Comparison of ENCODE assay signal across 7 cellular contexts in the genomic region with DNA sequence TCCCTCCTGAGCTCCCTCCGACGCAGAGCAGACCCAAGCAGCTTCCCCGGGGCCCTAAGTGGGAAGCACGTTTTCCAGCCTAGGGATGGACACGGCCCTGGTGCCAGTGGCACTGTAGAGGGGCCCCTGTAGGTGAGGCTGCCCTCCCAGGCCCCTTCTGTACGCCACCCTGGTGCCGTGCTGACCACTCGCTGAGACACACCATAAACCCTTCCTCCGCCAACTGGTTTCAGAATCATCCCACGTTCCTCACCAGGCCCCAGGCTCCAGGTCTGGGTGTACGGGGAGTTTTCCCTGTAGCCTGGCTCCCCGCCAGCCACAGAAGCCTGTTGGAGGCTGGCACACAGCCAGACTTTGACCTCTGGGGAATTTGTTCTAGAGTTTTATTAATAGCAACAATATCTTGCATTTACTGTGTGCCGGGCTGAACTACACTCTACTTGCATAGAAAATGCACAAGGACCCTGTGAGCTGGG. TPM values are rescaled to one million over a fixed set of nuclear protein-coding genes. Genes with fewer than 3 reads are reported as not detected.
DNase-seq lines count a peak whose midpoint lies in the region; ATAC-seq and TF ChIP-seq lines count a peak whose summit lies in the region.
"Had no signal": no experiment of that assay in that cellular context is flagged by ENCODE, and none has a peak within 500 bp of the region (broad histone marks: within the 10 kb centered on the region; RNA-seq: fewer than 3 reads in every experiment).

No MANE protein-coding gene starts in this region.

- peaks cover 33 to 58% (median 52%) of the 10 kb centered on the region in 4 donors for H3K4me1 ChIP-seq in esophagus muscularis mucosa
- H3K4me1 ChIP-seq in testis = peaks cover 34% of the 10 kb centered on the region

- H3K27me3 Mint-ChIP-seq in T-helper 17 cell = peaks cover 39% of the 10 kb centered on the region

- no peaks in the 10 kb centered on the region for H3K36me3 ChIP-seq in esophagus muscularis mucosa
- H3K36me3 ChIP-seq in testis (ENCODE audit: low read depth, missing control alignments) = no peaks in the 10 kb centered on the region

- H3K4me3 ChIP-seq in esophagus muscularis mucosa (no peak overlapping the region), testis (no peak overlapping the region)

- ATAC-seq in T-helper 17 cell = no peak

- no peak overlapping the region for H3K27ac Mint-ChIP-seq in T-helper 17 cell

- TF ChIP-seq EP300 in esophagus muscularis mucosa (IDR thresholded peaks at IDR 0.05) = no peak

- TF ChIP-seq CTCF in esophagus muscularis mucosa (IDR thresholded peaks at IDR 0.05) (no peak), testis (IDR thresholded peaks at IDR 0.05) (no peak)

- H3K27ac ChIP-seq in esophagus muscularis mucosa (replicated peaks in 1 of 4) = peak overlapping the region; percentile 55 to 74 (median 58)
- H3K27ac ChIP-seq in testis = peak overlapping the region in 1 of 2 donors; percentile 10

- H3K27me3 ChIP-seq in esophagus muscularis mucosa (no peaks in the 10 kb centered on the region), testis (no peaks in the 10 kb centered on the region)

- WGBS in esophagus muscularis mucosa = 55% methylated on average over 4 of the region's 13 CpGs
- WGBS in testis, 2 donors = 44 to 51% methylated on average over 8 to 13 of the region's 13 CpGs

- TF ChIP-seq POLR2A in esophagus muscularis mucosa (IDR thresholded peaks at IDR 0.05; ENCODE audit: low read depth) (no peak), testis (IDR thresholded peaks at IDR 0.05) (no peak)

- DNase-seq in NCI-H226 (peak; percentile 85), esophagus muscularis mucosa (ENCODE audit: extremely low spot score) (no peak), testis (peak; percentile 86), SW 1271 (lab: John Stamatoyannopoulos, UW) (no peak), medulla oblongata (ENCODE audit: extremely low spot score) (no peak), T-helper 17 cell (no peak)
- DNase-seq: cerebellar nuclear complex had no signal

- no peaks in the 10 kb centered on the region for H3K4me1 Mint-ChIP-seq in T-helper 17 cell

- intact Hi-C loops in esophagus muscularis mucosa (cut with DNase I) (no loop called here), testis (cut with DNase I; ENCODE audit: low total_unique reads) (no loop called here)

- H3K9me3 ChIP-seq in esophagus muscularis mucosa (no peaks in the 10 kb centered on the region), testis (no peaks in the 10 kb centered on the region), T-helper 17 cell (ENCODE audit: control insufficient read depth, low read length, poor library complexity, severe bottlenecking) (no peaks in the 10 kb centered on the region)

- H3K4me3 Mint-ChIP-seq in T-helper 17 cell = no peak overlapping the region

- no peaks in the 10 kb centered on the region for H3K36me3 Mint-ChIP-seq in T-helper 17 cell (ENCODE audit: low read depth)

RNA-seq across cellular contexts. Expression of a gene that starts 18.2 kb away (rescaled TPM):
- total RNA-seq in esophagus muscularis mucosa (under 1 TPM in 1 of 4 donors, not detected in 3; 0.32 TPM), testis (1 to 10 TPM; 3.2 to 7.6 TPM), T-helper 17 cell (not detected)
- polyA plus RNA-seq in testis (ENCODE audit: insufficient read depth, low read depth, low replicate concordance) = 11.8 TPM

RNA-seq across cellular contexts. Expression of a gene that starts 26.7 kb away (rescaled TPM):
- 1,000 to 10,000 TPM; 1,125 to 3,077 (median 1,901) TPM for total RNA-seq in esophagus muscularis mucosa
- 1,000 to 10,000 TPM in 1 of 2 donors, 100 to 1,000 TPM in 1; 902 to 1,286 TPM for total RNA-seq in testis
- 1,119 TPM for polyA plus RNA-seq in testis (ENCODE audit: insufficient read depth, low read depth, low replicate concordance)
- 1,000 to 10,000 TPM; 1,657 to 1,708 TPM for total RNA-seq in T-helper 17 cell

RNA-seq across cellular contexts. Expression of a gene that starts 26.9 kb away (rescaled TPM):
- total RNA-seq in esophagus muscularis mucosa (10 to 100 TPM; 23.3 to 28.2 (median 26.7) TPM), testis (10 to 100 TPM; 64.7 to 75.4 TPM), T-helper 17 cell (10 to 100 TPM; 37.5 to 44.7 TPM)
- polyA plus RNA-seq in testis (ENCODE audit: insufficient read depth, low read depth, low replicate concordance) = 111 TPM

RNA-seq across cellular contexts. Expression of a gene that starts 58.1 kb away (rescaled TPM):
- total RNA-seq in esophagus muscularis mucosa (10 to 100 TPM; 39.0 to 98.9 (median 60.3) TPM), testis (1 to 10 TPM; 2.6 to 5.2 TPM), T-helper 17 cell (not detected)
- polyA plus RNA-seq in testis (ENCODE audit: insufficient read depth, low read depth, low replicate concordance) = 4.0 TPM

Comparison
In these comparisons a context has a peak if more than half of its experiments do, and no peak if none do; other contexts are left out.
1. DNase-seq: peak in NCI-H226 (single experiment) and testis (single experiment); none in esophagus muscularis mucosa (single experiment), SW 1271 (0 of 2), medulla oblongata (single experiment) and T-helper 17 cell (0 of 3).